ENCODE assay signal across 12 cellular contexts in the genomic region with DNA sequence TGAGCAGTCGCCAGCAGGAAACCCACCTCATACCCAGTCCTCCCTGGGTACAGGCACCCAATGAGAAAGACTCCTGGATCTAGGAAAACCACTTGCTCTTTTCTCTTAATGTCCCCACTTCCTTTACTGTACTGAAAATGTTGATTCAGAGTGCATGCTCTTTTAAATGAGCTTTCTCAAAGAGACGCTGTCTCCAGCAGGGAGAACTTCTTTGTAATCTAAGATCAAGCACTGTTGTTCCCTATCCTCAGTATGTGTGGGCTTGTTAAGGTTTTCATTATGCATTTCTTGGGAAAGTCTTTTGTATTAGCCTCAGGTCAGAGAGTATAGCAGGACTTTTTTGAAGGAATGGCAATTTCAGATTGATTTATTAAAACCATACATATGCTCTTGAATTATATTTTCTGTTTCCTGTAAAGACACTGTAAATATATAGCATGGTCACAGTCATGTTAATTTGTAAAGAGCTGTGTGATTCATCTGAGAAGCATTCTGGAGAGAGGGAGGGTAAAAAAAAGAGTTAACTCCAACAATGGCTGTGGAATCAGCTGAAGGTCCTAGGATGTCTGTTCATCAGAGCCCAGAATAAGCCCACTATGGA.
DNase-seq lines count a peak whose midpoint lies in the region; ATAC-seq, FAIRE-seq and TF ChIP-seq lines count a peak whose summit lies in the region.
"Had no signal": no experiment of that assay in that cellular context is flagged by ENCODE, and none has a peak within 500 bp of the region (broad histone marks: within the 10 kb centered on the region; RNA-seq: fewer than 3 reads in every experiment).

No MANE protein-coding gene starts in this region.

- no peak for FAIRE-seq in pancreas (lab: Jason Lieb, UNC)
- FAIRE-seq in GM19239 (lab: Jason Lieb, UNC) = no peak

- 34 to 50% methylated on average over 2 of the region's 2 CpGs for WGBS in pancreas, 2 donors
- WGBS in esophagus muscularis mucosa = 100% methylated on average over 2 of the region's 2 CpGs

- no peaks in the 10 kb centered on the region for H3K27me3 ChIP-seq in pancreas
- H3K27me3 ChIP-seq in esophagus muscularis mucosa = no peaks in the 10 kb centered on the region

- TF ChIP-seq EP300 in esophagus muscularis mucosa (IDR thresholded peaks at IDR 0.05) = no peak

- ATAC-seq in pancreas = peak; percentile 16 to 30 (median 20)
- no peak for ATAC-seq in HG02973 (IDR thresholded peaks at IDR 0.05; ENCODE audit: unreplicated experiment)
- ATAC-seq in stimulated activated naive CD8-positive, alpha-beta T cell treated with anti-CD3 and anti-CD28 coated beads, Interleukin-15, Interleukin-2, amounts not matched to agents 100 U/mL and 50 U/mL, for 24 hours = no peak

- H3K4me1 ChIP-seq in pancreas (peaks cover 48 to 67% (median 54%) of the 10 kb centered on the region in 3 donors), esophagus muscularis mucosa (no peaks in the 10 kb centered on the region)

- TF ChIP-seq POLR2A in esophagus muscularis mucosa (IDR thresholded peaks at IDR 0.05; ENCODE audit: low read depth) = no peak

- TF ChIP-seq CTCF in fibroblast of pulmonary artery (IDR thresholded peaks at IDR 0.05; ENCODE audit: low read length, missing control alignments) (no peak), pancreas (IDR thresholded peaks at IDR 0.05) (no peak), esophagus muscularis mucosa (IDR thresholded peaks at IDR 0.05) (no peak)

- no peaks in the 10 kb centered on the region for H3K9me3 ChIP-seq in SK-N-MC (ENCODE audit: low read depth, low read length)
- no peaks in the 10 kb centered on the region for H3K9me3 ChIP-seq in pancreas
- H3K9me3 ChIP-seq in esophagus muscularis mucosa = no peaks in the 10 kb centered on the region

- H3K36me3 ChIP-seq in SK-N-MC (ENCODE audit: insufficient read depth, low read length) (no peaks in the 10 kb centered on the region), pancreas (no peaks in the 10 kb centered on the region), esophagus muscularis mucosa (peaks cover 5 to 60% (median 42%) of the 10 kb centered on the region in 4 donors)

- peak; percentile 75 for DNase-seq in EH (ENCODE audit: low read depth)
- DNase-seq in SK-N-MC (ENCODE audit: low read depth, low spot score) = peak; percentile 20
- peak; percentile 55 for DNase-seq in fibroblast of pulmonary artery (ENCODE audit: low read depth)
- no peak for DNase-seq in pancreas
- DNase-seq in GM19239 (ENCODE audit: insufficient read length, low spot score) = no peak
- no peak for DNase-seq in esophagus muscularis mucosa (ENCODE audit: extremely low spot score)
- no peak for DNase-seq in stimulated activated naive CD8-positive, alpha-beta T cell treated with anti-CD3 and anti-CD28 coated beads, Interleukin-15, Interleukin-2, amounts not matched to agents 100 U/mL and 50 U/mL, for 24 hours
- DNase-seq: activated naive CD8-positive, alpha-beta T cell treated with anti-CD3 and anti-CD28 coated beads, Interleukin-2, amount 10 ng/mL, durations not matched to agents 7 days and 5 days; naive B cell; NCI-H2081 had no signal

- H3K27ac ChIP-seq in SK-N-MC (peak overlapping the region; percentile 11; the same call in 1 of the 2 replicates), pancreas (peak overlapping the region; percentile 63 to 88 (median 72)), esophagus muscularis mucosa (replicated peaks in 1 of 4) (no peak overlapping the region)
- H3K27ac ChIP-seq: KMS-11 had no signal

- H3K4me3 ChIP-seq in SK-N-MC (no peak overlapping the region), fibroblast of pulmonary artery (replicated peaks; ENCODE audit: low read depth, low read length) (no peak overlapping the region), pancreas (no peak overlapping the region), esophagus muscularis mucosa (no peak overlapping the region)

- intact Hi-C loops in pancreas (cut with DNase I) (no loop called here), esophagus muscularis mucosa (cut with DNase I) (no loop called here)

- no peak overlapping the region for H3K9ac ChIP-seq in SK-N-MC (ENCODE audit: insufficient read length)
- H3K9ac ChIP-seq: KMS-11 had no signal

Comparison
In these comparisons a context has a peak if more than half of its experiments do, and no peak if none do; other contexts are left out.
1. DNase-seq: peak in EH (single experiment), SK-N-MC (single experiment) and fibroblast of pulmonary artery (single experiment); none in pancreas (0 of 6), GM19239 (single experiment), esophagus muscularis mucosa (single experiment) and stimulated activated naive CD8-positive, alpha-beta T cell treated with anti-CD3 and anti-CD28 coated beads, Interleukin-15, Interleukin-2, amounts not matched to agents 100 U/mL and 50 U/mL, for 24 hours (single experiment).
2. H3K27ac ChIP-seq: peak in SK-N-MC (single experiment) and pancreas (4 of 4); none in esophagus muscularis mucosa (0 of 4).
3. ATAC-seq: peak in pancreas (4 of 4); none in HG02973 (single experiment) and stimulated activated naive CD8-positive, alpha-beta T cell treated with anti-CD3 and anti-CD28 coated beads, Interleukin-15, Interleukin-2, amounts not matched to agents 100 U/mL and 50 U/mL, for 24 hours (single experiment).